In genomic region chr17:62967111-62967449, GRCh38 we compare ENCODE assay signal across 8 cellular contexts. TPM values are rescaled to one million over a fixed set of nuclear protein-coding genes. Genes with fewer than 3 reads are reported as not detected.
DNase-seq lines count a peak whose midpoint lies in the region; ATAC-seq and TF ChIP-seq lines count a peak whose summit lies in the region.

No MANE protein-coding gene starts in this region.

- H3K36me3 ChIP-seq in ascending aorta (no peaks in the 10 kb centered on the region), left lung (no peaks in the 10 kb centered on the region), adrenal gland (replicated peaks in 1 of 2) (no peaks in the 10 kb centered on the region)

- TF ChIP-seq POLR2A in adrenal gland (IDR thresholded peaks at IDR 0.05), result no peak

- TF ChIP-seq CTCF in ascending aorta (IDR thresholded peaks at IDR 0.05), result no peak
- TF ChIP-seq CTCF in left lung (IDR thresholded peaks at IDR 0.05), result no peak
- TF ChIP-seq CTCF in adrenal gland (IDR thresholded peaks at IDR 0.05), result no peak

- DNase-seq in T-helper 1 cell (no peak), ascending aorta (ENCODE audit: low spot score in 2 of 2) (no peak), left lung (no peak), superior temporal gyrus (ENCODE audit: extremely low spot score) (peak; percentile 28), adrenal gland (no peak), NCI-H187 treated with DMSO at 0.1 percent for 48 hours (lab: John Stamatoyannopoulos, UW) (no peak)
- DNase-seq in activated CD4-positive, CD25-positive, alpha-beta regulatory T cell treated with anti-CD3 and anti-CD28 coated beads, Interleukin-2, amount 50 U/mL, for 72 hours, result no peak

- peaks cover 24% of the 10 kb centered on the region for H3K4me1 Mint-ChIP-seq in T-helper 1 cell treated with Interleukin-12 subunit alpha and Interleukin-12 subunit beta and Interleukin-4 antibody, amounts not matched to agents 30 μg/mL and 1 μg/mL, for 36 hours (ENCODE audit: low read depth)

- H3K27ac ChIP-seq in ascending aorta, result no peak overlapping the region
- peak overlapping the region; percentile 91 to 93 for H3K27ac ChIP-seq in left lung
- peak overlapping the region in 1 of 5 donors; percentile 60 for H3K27ac ChIP-seq in adrenal gland

- no peak overlapping the region for H3K27ac Mint-ChIP-seq in T-helper 1 cell treated with Interleukin-12 subunit alpha and Interleukin-12 subunit beta and Interleukin-4 antibody, amounts not matched to agents 30 μg/mL and 1 μg/mL, for 36 hours

- H3K27me3 ChIP-seq in ascending aorta (no peaks in the 10 kb centered on the region), left lung (no peaks in the 10 kb centered on the region), adrenal gland (no peaks in the 10 kb centered on the region)

- intact Hi-C loops in ascending aorta (cut with DNase I) (loop anchor here (5.0 kb wide), 1 partner anchor 95 kb away; no protein-coding TSS in a partner anchor), left lung (cut with DNase I) (no loop called here), adrenal gland (cut with DNase I) (loop anchor here in 1 of 2 donors (5.0 kb wide), 1 partner anchor 260 kb away; no protein-coding TSS in a partner anchor)

- H3K4me1 ChIP-seq in ascending aorta (peaks cover 0 to 7% of the 10 kb centered on the region in 2 donors), left lung (peaks cover 6 to 40% of the 10 kb centered on the region in 2 donors), adrenal gland (replicated peaks in 1 of 2) (peaks cover 13 to 18% of the 10 kb centered on the region in 2 donors)

- no peak for ATAC-seq in left lung

- 2 to 4% (median 3%) methylated on average over 7 of the region's 7 CpGs for WGBS in adrenal gland, 4 donors

- H3K4me3 Mint-ChIP-seq in T-helper 1 cell treated with Interleukin-12 subunit alpha and Interleukin-12 subunit beta and Interleukin-4 antibody, amounts not matched to agents 30 μg/mL and 1 μg/mL, for 36 hours, result peak overlapping the region; percentile 72

- H3K4me3 ChIP-seq in ascending aorta, result peak overlapping the region; percentile 74 to 98
- peak overlapping the region; percentile 81 to 83 for H3K4me3 ChIP-seq in left lung
- H3K4me3 ChIP-seq in adrenal gland, result peak overlapping the region in 2 of 4 donors; percentile 73 to 95

- peaks cover 70% of the 10 kb centered on the region for H3K27me3 Mint-ChIP-seq in T-helper 1 cell treated with Interleukin-12 subunit alpha and Interleukin-12 subunit beta and Interleukin-4 antibody, amounts not matched to agents 30 μg/mL and 1 μg/mL, for 36 hours (ENCODE audit: low read depth)

- no peaks in the 10 kb centered on the region for H3K9me3 ChIP-seq in ascending aorta
- H3K9me3 ChIP-seq in left lung, result no peaks in the 10 kb centered on the region
- no peaks in the 10 kb centered on the region for H3K9me3 ChIP-seq in adrenal gland (replicated peaks in 1 of 3)

- H3K9me3 Mint-ChIP-seq in T-helper 1 cell treated with Interleukin-12 subunit alpha and Interleukin-12 subunit beta and Interleukin-4 antibody, amounts not matched to agents 30 μg/mL and 1 μg/mL, for 36 hours, result no peaks in the 10 kb centered on the region

- H3K36me3 Mint-ChIP-seq in T-helper 1 cell treated with Interleukin-12 subunit alpha and Interleukin-12 subunit beta and Interleukin-4 antibody, amounts not matched to agents 30 μg/mL and 1 μg/mL, for 36 hours (ENCODE audit: low read depth), result no peaks in the 10 kb centered on the region

RNA-seq across cellular contexts. Expression of gene TANC2, which starts 1.0 kb away (rescaled TPM):
- total RNA-seq in ascending aorta, result 3.8 TPM
- total RNA-seq in left lung, result 100 to 1,000 TPM; 106 to 119 TPM
- total RNA-seq in adrenal gland, result 10 to 100 TPM in 6 of 8 donors, 1 to 10 TPM in 2; 3.1 to 21.1 (median 14.3) TPM
- polyA plus RNA-seq in adrenal gland, result 1 to 10 TPM; 1.5 to 7.5 (median 5.6) TPM

Comparison
In these comparisons a context has a peak if more than half of its experiments do, and no peak if none do; other contexts are left out.
1. H3K27ac ChIP-seq: peak in left lung (2 of 2); none in ascending aorta (0 of 2).
2. RNA of gene TANC2, which starts 1.0 kb away (total RNA-seq): 106 to 119 TPM in left lung; 3.1 to 21.1 TPM in adrenal gland and 3.8 TPM in ascending aorta (single experiment); every median in the first group is over 4 times any median in the second.